In the genomic region with DNA sequence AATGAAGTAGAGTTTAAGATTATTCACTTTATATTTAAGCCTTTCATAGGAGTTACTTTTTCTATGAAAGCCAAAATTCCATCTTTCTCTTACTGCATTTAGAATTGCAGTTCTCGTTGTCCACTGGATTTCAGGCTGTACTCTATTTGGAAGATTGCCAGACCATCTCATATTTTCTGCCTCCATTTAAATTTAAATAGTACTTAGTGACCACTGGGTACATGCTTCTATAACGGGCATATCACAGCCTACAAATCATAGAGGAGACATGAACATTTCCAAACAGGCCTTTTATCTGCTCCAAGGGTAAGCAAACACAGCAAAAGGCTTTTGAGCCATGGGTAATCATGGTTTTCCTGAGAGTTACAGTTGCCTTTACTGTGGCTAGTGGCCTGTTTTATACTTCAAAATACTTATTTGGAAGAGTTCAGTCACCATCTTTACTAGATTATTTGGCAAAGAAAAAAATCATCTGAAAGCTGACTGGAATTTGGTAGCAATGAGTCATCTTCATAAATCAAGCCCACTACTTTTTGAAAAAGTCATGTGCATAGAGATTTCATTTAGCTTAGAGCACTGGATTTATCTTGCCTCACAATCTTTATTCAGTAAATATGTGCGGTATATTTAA, we compare ENCODE assay signal across 10 cellular contexts. TPM values are rescaled to one million over a fixed set of nuclear protein-coding genes. Genes with fewer than 3 reads are reported as not detected.
DNase-seq lines count a peak whose midpoint lies in the region; ATAC-seq, FAIRE-seq and TF ChIP-seq lines count a peak whose summit lies in the region.
"Had no signal": no experiment of that assay in that cellular context is flagged by ENCODE, and none has a peak within 500 bp of the region (broad histone marks: within the 10 kb centered on the region; RNA-seq: fewer than 3 reads in every experiment).

No MANE protein-coding gene starts in this region.

- no peak overlapping the region for H3K4me3 Mint-ChIP-seq in stimulated activated naive CD8-positive, alpha-beta T cell treated with anti-CD3 and anti-CD28 coated beads, Interleukin-15, Interleukin-2, amounts not matched to agents 100 ng/mL and 50 ng/mL, for 24 hours
- H3K4me3 Mint-ChIP-seq in astrocyte (ENCODE audit: unreplicated experiment): no peak overlapping the region

- peaks cover 54% of the 10 kb centered on the region for H3K4me1 Mint-ChIP-seq in stimulated activated naive CD8-positive, alpha-beta T cell treated with anti-CD3 and anti-CD28 coated beads, Interleukin-15, Interleukin-2, amounts not matched to agents 100 ng/mL and 50 ng/mL, for 24 hours (ENCODE audit: low read depth)
- peaks cover 62% of the 10 kb centered on the region for H3K4me1 Mint-ChIP-seq in astrocyte (ENCODE audit: low read depth, unreplicated experiment)

- H4K20me1 ChIP-seq in astrocyte (ENCODE audit: insufficient read depth, low read length): peaks cover 3% of the 10 kb centered on the region

- no peaks in the 10 kb centered on the region for H3K27me3 Mint-ChIP-seq in stimulated activated naive CD8-positive, alpha-beta T cell treated with anti-CD3 and anti-CD28 coated beads, Interleukin-15, Interleukin-2, amounts not matched to agents 100 ng/mL and 50 ng/mL, for 24 hours
- no peaks in the 10 kb centered on the region for H3K27me3 Mint-ChIP-seq in astrocyte (ENCODE audit: low read depth, unreplicated experiment)

- peak overlapping the region; percentile 72 for H3K9ac ChIP-seq in astrocyte (ENCODE audit: low read length)

- no peaks in the 10 kb centered on the region for H3K9me3 Mint-ChIP-seq in stimulated activated naive CD8-positive, alpha-beta T cell treated with anti-CD3 and anti-CD28 coated beads, Interleukin-15, Interleukin-2, amounts not matched to agents 100 ng/mL and 50 ng/mL, for 24 hours
- H3K9me3 Mint-ChIP-seq in astrocyte (ENCODE audit: unreplicated experiment): peaks cover under 1% of the 10 kb centered on the region

- H3K9me3 ChIP-seq in astrocyte (ENCODE audit: insufficient read depth, low read depth, low read length) (no peaks in the 10 kb centered on the region), left lung (no peaks in the 10 kb centered on the region), aorta (ENCODE audit: control insufficient read depth, low read length) (no peaks in the 10 kb centered on the region)

- intact Hi-C loops in left lung (cut with DNase I) (no loop called here), aorta (cut with DNase I) (loop anchor here in 1 of 2 donors (5.0 kb wide), 1 partner anchor 41 kb away; no protein-coding TSS in a partner anchor)

- H3K36me3 Mint-ChIP-seq in stimulated activated naive CD8-positive, alpha-beta T cell treated with anti-CD3 and anti-CD28 coated beads, Interleukin-15, Interleukin-2, amounts not matched to agents 100 ng/mL and 50 ng/mL, for 24 hours (ENCODE audit: low read depth): peaks cover 18% of the 10 kb centered on the region
- H3K36me3 Mint-ChIP-seq in astrocyte (ENCODE audit: low read depth, unreplicated experiment): peaks cover 3% of the 10 kb centered on the region

- TF ChIP-seq CTCF in astrocyte (IDR thresholded peaks at IDR 0.05; ENCODE audit: insufficient read depth, low read depth, low read length) (no peak), left lung (IDR thresholded peaks at IDR 0.05) (no peak)

- no peak for ATAC-seq in stimulated activated naive CD8-positive, alpha-beta T cell treated with anti-CD3 and anti-CD28 coated beads, Interleukin-15, Interleukin-2, amounts not matched to agents 100 U/mL and 50 U/mL, for 24 hours
- no peak for ATAC-seq in left lung
- ATAC-seq in aorta (ENCODE audit: low FRiP score): no peak
- no peak for ATAC-seq in GM21717 (IDR thresholded peaks at IDR 0.05; ENCODE audit: unreplicated experiment)

- peaks cover 50% of the 10 kb centered on the region for H3K4me1 ChIP-seq in astrocyte (ENCODE audit: insufficient read depth, low read length)
- H3K4me1 ChIP-seq in left lung: peaks cover 39 to 64% of the 10 kb centered on the region in 2 donors
- H3K4me1 ChIP-seq in aorta (ENCODE audit: control insufficient read depth in 1 of 2, insufficient read depth in 2 of 2, low read length in 2 of 2): peaks cover 12% of the 10 kb centered on the region in 2 donors

- no peak for DNase-seq in stimulated activated naive CD8-positive, alpha-beta T cell treated with anti-CD3 and anti-CD28 coated beads, Interleukin-15, Interleukin-2, amounts not matched to agents 100 U/mL and 50 U/mL, for 24 hours
- DNase-seq in astrocyte (ENCODE audit: low read depth): peak; percentile 88
- DNase-seq in left lung: no peak
- DNase-seq in aorta: no peak
- DNase-seq in stimulated activated CD4-positive, alpha-beta T cell treated with anti-CD3 and anti-CD28 coated beads, Interleukin-4, amount 100 ng/mL, for 24 hours: no peak
- DNase-seq in activated CD8-positive, alpha-beta memory T cell treated with anti-CD3 and anti-CD28 coated beads, Interleukin-2, amount 50 U/mL, for 48 hours: no peak
- DNase-seq: activated naive CD4-positive, alpha-beta T cell treated with anti-CD3 and anti-CD28 coated beads, Interleukin-2, amount 50 U/mL, for 16 hours had no signal

- H3K79me2 ChIP-seq in astrocyte (ENCODE audit: insufficient read depth, low read length): peaks cover 68% of the 10 kb centered on the region

- H2AFZ ChIP-seq in astrocyte (ENCODE audit: low read depth, low read length): no peak overlapping the region

- H3K36me3 ChIP-seq in astrocyte (ENCODE audit: insufficient read depth, low read length) (no peaks in the 10 kb centered on the region), left lung (no peaks in the 10 kb centered on the region), aorta (ENCODE audit: control insufficient read depth in 1 of 2, insufficient read depth in 2 of 2, low read length in 1 of 2) (no peaks in the 10 kb centered on the region)

- peak overlapping the region; percentile 97 for H3K27ac ChIP-seq in astrocyte (ENCODE audit: low read depth, low read length)
- peak overlapping the region; percentile 73 to 92 for H3K27ac ChIP-seq in left lung
- peak overlapping the region; percentile 90 to 92 for H3K27ac ChIP-seq in aorta (ENCODE audit: low read depth in 1 of 2, low read length in 2 of 2)

- H3K4me2 ChIP-seq in astrocyte (ENCODE audit: low read length): peak overlapping the region; percentile 70

- peak; percentile 13 for FAIRE-seq in astrocyte (lab: Jason Lieb, UNC)
- FAIRE-seq: HTR-8/SVneo had no signal

- H3K27ac Mint-ChIP-seq in stimulated activated naive CD8-positive, alpha-beta T cell treated with anti-CD3 and anti-CD28 coated beads, Interleukin-15, Interleukin-2, amounts not matched to agents 100 ng/mL and 50 ng/mL, for 24 hours: peak overlapping the region; percentile 74
- H3K27ac Mint-ChIP-seq in astrocyte (ENCODE audit: unreplicated experiment): peak overlapping the region; percentile 100

- peak overlapping the region; percentile 24 for H3K4me3 ChIP-seq in astrocyte (ENCODE audit: insufficient read depth, low read depth, low read length)
- no peak overlapping the region for H3K4me3 ChIP-seq in left lung
- H3K4me3 ChIP-seq in aorta (ENCODE audit: low read length in 2 of 2): no peak overlapping the region

- WGBS in aorta, 2 donors: 8 to 9% methylated on average over 3 of the region's 3 CpGs

- H3K27me3 ChIP-seq in astrocyte (ENCODE audit: insufficient read depth, low read length) (no peaks in the 10 kb centered on the region), left lung (no peaks in the 10 kb centered on the region), aorta (ENCODE audit: control insufficient read depth in 1 of 2, insufficient read depth in 2 of 2, low read length in 1 of 2) (no peaks in the 10 kb centered on the region)

RNA-seq across cellular contexts. Expression of a gene that starts 15.7 kb away (rescaled TPM):
- total RNA-seq in astrocyte (111 and 113 TPM in 2 replicates), left lung (10 to 100 TPM; 63.8 to 79.7 TPM), aorta (100 to 1,000 TPM in 1 of 2 donors, 10 to 100 TPM in 1; 88.3 to 129 TPM)
- polyA plus RNA-seq in aorta: 10 to 100 TPM; 16.0 to 41.0 TPM
